ENCODE assay signal across 19 cellular contexts in genomic region chr13:55361141-55361540, GRCh38.
"Had no signal": no experiment of that assay in that cellular context is flagged by ENCODE, and none has a peak within 500 bp of the region (broad histone marks: within the 10 kb centered on the region; RNA-seq: fewer than 3 reads in every experiment).

No MANE protein-coding gene starts in this region.

- H3K36me3 Mint-ChIP-seq: activated CD4-positive, alpha-beta memory T cell treated with anti-CD3 and anti-CD28 coated beads for 36 hours; activated CD8-positive, alpha-beta memory T cell treated with anti-CD3 and anti-CD28 coated beads, Interleukin-2, amount 10 ng/mL, durations not matched to agents 7 days and 5 days; activated naive CD4-positive, alpha-beta T cell treated with anti-CD3 and anti-CD28 coated beads, Interleukin-2, amount 10 ng/mL, durations not matched to agents 7 days and 5 days; immature natural killer cell; mesothelial cell of epicardium had no signal

- H3K9me3 Mint-ChIP-seq: endodermal cell, mesothelial cell of epicardium, neural crest cell had no signal

- H3K27me3 ChIP-seq: ascending aorta, ovary, sigmoid colon, upper lobe of left lung had no signal

- H3K27ac ChIP-seq: ascending aorta, lower lobe of right lung, ovary, sigmoid colon, upper lobe of left lung, WERI-Rb-1 had no signal

- H3K4me1 Mint-ChIP-seq: activated CD4-positive, alpha-beta T cell treated with anti-CD3 and anti-CD28 coated beads for 36 hours; activated CD8-positive, alpha-beta memory T cell treated with anti-CD3 and anti-CD28 coated beads, Interleukin-2, amount 10 ng/mL, durations not matched to agents 7 days and 5 days; activated naive CD4-positive, alpha-beta T cell treated with anti-CD3 and anti-CD28 coated beads, Interleukin-2, amount 10 ng/mL, durations not matched to agents 7 days and 5 days; immature natural killer cell; stimulated activated naive CD8-positive, alpha-beta T cell treated with anti-CD3 and anti-CD28 coated beads, Interleukin-15, amount 100 ng/mL, for 72 hours had no signal

- H3K4me3 Mint-ChIP-seq: activated CD4-positive, alpha-beta memory T cell treated with anti-CD3 and anti-CD28 coated beads for 36 hours; activated CD4-positive, alpha-beta T cell treated with anti-CD3 and anti-CD28 coated beads for 36 hours; activated CD8-positive, alpha-beta memory T cell treated with anti-CD3 and anti-CD28 coated beads, Interleukin-2, amount 10 ng/mL, durations not matched to agents 7 days and 5 days; activated naive CD4-positive, alpha-beta T cell treated with anti-CD3 and anti-CD28 coated beads, Interleukin-2, amount 10 ng/mL, durations not matched to agents 7 days and 5 days; activated T-cell treated with anti-CD3 and anti-CD28 coated beads, Interleukin-2, amount 50 U/mL, for 24 hours; endodermal cell; immature natural killer cell; mesothelial cell of epicardium; neural crest cell; stimulated activated naive CD8-positive, alpha-beta T cell treated with anti-CD3 and anti-CD28 coated beads, Interleukin-15, amount 100 ng/mL, for 72 hours had no signal

- H3K27ac Mint-ChIP-seq: activated CD4-positive, alpha-beta memory T cell treated with anti-CD3 and anti-CD28 coated beads for 36 hours; activated CD4-positive, alpha-beta T cell treated with anti-CD3 and anti-CD28 coated beads for 36 hours; activated CD8-positive, alpha-beta memory T cell treated with anti-CD3 and anti-CD28 coated beads, Interleukin-2, amount 10 ng/mL, durations not matched to agents 7 days and 5 days; activated naive CD4-positive, alpha-beta T cell treated with anti-CD3 and anti-CD28 coated beads, Interleukin-2, amount 10 ng/mL, durations not matched to agents 7 days and 5 days; activated T-cell treated with anti-CD3 and anti-CD28 coated beads, Interleukin-2, amount 50 U/mL, for 24 hours; endodermal cell; immature natural killer cell; mesothelial cell of epicardium; stimulated activated naive CD8-positive, alpha-beta T cell treated with anti-CD3 and anti-CD28 coated beads, Interleukin-15, amount 100 ng/mL, for 72 hours had no signal

- H3K27me3 Mint-ChIP-seq: activated CD4-positive, alpha-beta memory T cell treated with anti-CD3 and anti-CD28 coated beads for 36 hours; activated CD4-positive, alpha-beta T cell treated with anti-CD3 and anti-CD28 coated beads for 36 hours; activated CD8-positive, alpha-beta memory T cell treated with anti-CD3 and anti-CD28 coated beads, Interleukin-2, amount 10 ng/mL, durations not matched to agents 7 days and 5 days; activated naive CD4-positive, alpha-beta T cell treated with anti-CD3 and anti-CD28 coated beads, Interleukin-2, amount 10 ng/mL, durations not matched to agents 7 days and 5 days; activated T-cell treated with anti-CD3 and anti-CD28 coated beads, Interleukin-2, amount 50 U/mL, for 24 hours; stimulated activated naive CD8-positive, alpha-beta T cell treated with anti-CD3 and anti-CD28 coated beads, Interleukin-15, amount 100 ng/mL, for 72 hours had no signal

- DNase-seq: activated CD4-positive, alpha-beta memory T cell treated with anti-CD3 and anti-CD28 coated beads for 36 hours; activated CD4-positive, alpha-beta T cell treated with anti-CD3 and anti-CD28 coated beads for 36 hours; activated CD8-positive, alpha-beta memory T cell treated with anti-CD3 and anti-CD28 coated beads, Interleukin-2, amount 10 ng/mL, durations not matched to agents 7 days and 5 days; activated naive CD4-positive, alpha-beta T cell treated with anti-CD3 and anti-CD28 coated beads, Interleukin-2, amount 10 ng/mL, durations not matched to agents 7 days and 5 days; activated T-cell treated with anti-CD3 and anti-CD28 coated beads, Interleukin-2, amount 50 U/mL, for 24 hours; dermis blood vessel endothelial cell; endodermal cell; head of caudate nucleus; immature natural killer cell; lower lobe of right lung; ovary; sigmoid colon; stimulated activated CD4-positive, alpha-beta T cell treated with anti-CD3 and anti-CD28 coated beads, Interleukin-1b, Interleukin-23, amount 100 ng/mL, for 48 hours; stimulated activated naive CD8-positive, alpha-beta T cell treated with anti-CD3 and anti-CD28 coated beads, Interleukin-15, amount 100 ng/mL, for 72 hours; upper lobe of left lung; WERI-Rb-1 had no signal

- H3K4me3 ChIP-seq: ascending aorta, lower lobe of right lung, ovary, sigmoid colon, upper lobe of left lung had no signal
